ENCODE assay signal across 1 cellular context in the genomic region with DNA sequence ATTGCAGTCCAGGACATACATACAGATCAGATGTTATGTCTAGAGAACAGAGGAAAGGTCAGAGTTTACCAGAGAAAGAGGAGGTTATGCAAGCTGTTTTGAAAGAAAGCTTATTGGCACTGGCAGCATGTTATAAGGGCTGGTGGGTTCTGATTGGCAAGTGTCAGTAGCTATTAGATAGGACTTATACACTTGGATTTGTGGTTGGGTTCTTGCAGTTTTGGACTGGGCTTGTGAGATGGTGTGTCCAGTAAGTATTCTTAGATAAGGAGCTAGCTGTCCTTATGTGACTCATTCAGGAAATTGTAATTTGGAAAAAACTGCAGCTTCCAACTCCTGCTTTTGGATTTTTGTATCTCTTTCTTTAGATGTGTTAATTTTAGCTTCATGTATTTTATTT.
TF ChIP-seq lines count a peak whose summit lies in the region.

No MANE protein-coding gene starts in this region.

TF ChIP-seq in K562, 482 proteins besides CTCF, POLR2A, EP300 and RAD21 (continued from another document and continues in another):
- TF ChIP-seq GATA2 (CRISPR knock-in tag; IDR thresholded peaks at IDR 0.05) (no peak), FOSL1 (tag; conservative IDR thresholded peaks at IDR 0.05) (peak; percentile 63), TCFL5 (CRISPR knock-in tag; conservative IDR thresholded peaks at IDR 0.05) (no peak), TAL1 (IDR thresholded peaks at IDR 0.05) (peak; percentile 47), CHCHD3 (CRISPR knock-in tag; IDR thresholded peaks at IDR 0.05) (no peak), JUN (IDR thresholded peaks at IDR 0.05; ENCODE audit: borderline replicate concordance, low read depth, low read length) (0 out of 2 replicates have a peak, but pooled peaks have one; percentile 18), JUN (CRISPR knock-in tag; IDR thresholded peaks at IDR 0.05; ENCODE audit: borderline replicate concordance) (no peak), CEBPB (tag; IDR thresholded peaks at IDR 0.05) (peak; percentile 26; the same call in 1 of the 2 replicates), EP400 (IDR thresholded peaks at IDR 0.05) (0 out of 2 replicates have a peak, but pooled peaks have one; percentile 19), RBM34 (IDR thresholded peaks at IDR 0.05; ENCODE audit: borderline replicate concordance, insufficient read depth, low read length) (no peak), ZNF785 (CRISPR knock-in tag; IDR thresholded peaks at IDR 0.05) (no peak), ZNF217 (CRISPR knock-in tag; IDR thresholded peaks at IDR 0.05) (no peak), GATAD2B (IDR thresholded peaks at IDR 0.05; ENCODE audit: borderline replicate concordance) (no peak), RAD51 (IDR thresholded peaks at IDR 0.05; ENCODE audit: borderline replicate concordance, low read depth) (0 out of 2 replicates have a peak, but pooled peaks have one; percentile 13), ZNF707 (CRISPR knock-in tag; conservative IDR thresholded peaks at IDR 0.05) (no peak), GABPB1 (CRISPR knock-in tag; IDR thresholded peaks at IDR 0.05) (no peak), FOS (IDR thresholded peaks at IDR 0.05; ENCODE audit: extremely low read depth, insufficient read length) (no peak), POLR3A (IDR thresholded peaks at IDR 0.05; ENCODE audit: borderline replicate concordance, extremely low read depth, insufficient read depth, insufficient read length) (no peak), KAT7 (CRISPR knock-in tag; IDR thresholded peaks at IDR 0.05; ENCODE audit: borderline replicate concordance) (no peak), SMARCB1 (IDR thresholded peaks at IDR 0.05; ENCODE audit: insufficient read length, low read depth) (no peak), PHB2 (IDR thresholded peaks at IDR 0.05; ENCODE audit: low read depth) (no peak), NONO (IDR thresholded peaks at IDR 0.05; ENCODE audit: low read depth in 2 of 2, low read length in 1 of 2) (no peak), ELF4 (CRISPR knock-in tag; IDR thresholded peaks at IDR 0.05) (no peak), CBX5 (IDR thresholded peaks at IDR 0.05; ENCODE audit: borderline replicate concordance, low read depth) (no peak), SRSF7 (optimal IDR thresholded peaks at IDR 0.05; ENCODE audit: low read depth, low read length) (no peak), SRSF1 (IDR thresholded peaks at IDR 0.05; ENCODE audit: low read depth, low read length) (no peak), SIRT6 (IDR thresholded peaks at IDR 0.05; ENCODE audit: low read depth, low read length) (no peak), FOXM1 (IDR thresholded peaks at IDR 0.05; ENCODE audit: low read depth) (no peak; the same call in 1 of the 2 replicates), FOXM1 (CRISPR knock-in tag; IDR thresholded peaks at IDR 0.05; ENCODE audit: low read depth) (no peak), COPS2 (conservative IDR thresholded peaks at IDR 0.05) (no peak)
- TF ChIP-seq, protein P1, sequence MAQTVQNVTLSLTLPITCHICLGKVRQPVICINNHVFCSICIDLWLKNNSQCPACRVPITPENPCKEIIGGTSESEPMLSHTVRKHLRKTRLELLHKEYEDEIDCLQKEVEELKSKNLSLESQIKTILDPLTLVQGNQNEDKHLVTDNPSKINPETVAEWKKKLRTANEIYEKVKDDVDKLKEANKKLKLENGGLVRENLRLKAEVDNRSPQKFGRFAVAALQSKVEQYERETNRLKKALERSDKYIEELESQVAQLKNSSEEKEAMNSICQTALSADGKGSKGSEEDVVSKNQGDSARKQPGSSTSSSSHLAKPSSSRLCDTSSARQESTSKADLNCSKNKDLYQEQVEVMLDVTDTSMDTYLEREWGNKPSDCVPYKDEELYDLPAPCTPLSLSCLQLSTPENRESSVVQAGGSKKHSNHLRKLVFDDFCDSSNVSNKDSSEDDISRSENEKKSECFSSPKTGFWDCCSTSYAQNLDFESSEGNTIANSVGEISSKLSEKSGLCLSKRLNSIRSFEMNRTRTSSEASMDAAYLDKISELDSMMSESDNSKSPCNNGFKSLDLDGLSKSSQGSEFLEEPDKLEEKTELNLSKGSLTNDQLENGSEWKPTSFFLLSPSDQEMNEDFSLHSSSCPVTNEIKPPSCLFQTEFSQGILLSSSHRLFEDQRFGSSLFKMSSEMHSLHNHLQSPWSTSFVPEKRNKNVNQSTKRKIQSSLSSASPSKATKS (CRISPR knock-in tag; IDR thresholded peaks at IDR 0.05), result no peak
- TF ChIP-seq, protein P2, sequence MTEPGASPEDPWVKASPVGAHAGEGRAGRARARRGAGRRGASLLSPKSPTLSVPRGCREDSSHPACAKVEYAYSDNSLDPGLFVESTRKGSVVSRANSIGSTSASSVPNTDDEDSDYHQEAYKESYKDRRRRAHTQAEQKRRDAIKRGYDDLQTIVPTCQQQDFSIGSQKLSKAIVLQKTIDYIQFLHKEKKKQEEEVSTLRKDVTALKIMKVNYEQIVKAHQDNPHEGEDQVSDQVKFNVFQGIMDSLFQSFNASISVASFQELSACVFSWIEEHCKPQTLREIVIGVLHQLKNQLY (CRISPR knock-in tag; conservative IDR thresholded peaks at IDR 0.05), result no peak
- TF ChIP-seq, protein P3, sequence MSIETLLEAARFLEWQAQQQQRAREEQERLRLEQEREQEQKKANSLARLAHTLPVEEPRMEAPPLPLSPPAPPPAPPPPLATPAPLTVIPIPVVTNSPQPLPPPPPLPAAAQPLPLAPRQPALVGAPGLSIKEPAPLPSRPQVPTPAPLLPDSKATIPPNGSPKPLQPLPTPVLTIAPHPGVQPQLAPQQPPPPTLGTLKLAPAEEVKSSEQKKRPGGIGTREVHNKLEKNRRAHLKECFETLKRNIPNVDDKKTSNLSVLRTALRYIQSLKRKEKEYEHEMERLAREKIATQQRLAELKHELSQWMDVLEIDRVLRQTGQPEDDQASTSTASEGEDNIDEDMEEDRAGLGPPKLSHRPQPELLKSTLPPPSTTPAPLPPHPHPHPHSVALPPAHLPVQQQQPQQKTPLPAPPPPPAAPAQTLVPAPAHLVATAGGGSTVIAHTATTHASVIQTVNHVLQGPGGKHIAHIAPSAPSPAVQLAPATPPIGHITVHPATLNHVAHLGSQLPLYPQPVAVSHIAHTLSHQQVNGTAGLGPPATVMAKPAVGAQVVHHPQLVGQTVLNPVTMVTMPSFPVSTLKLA (conservative IDR thresholded peaks at IDR 0.05), result no peak
- TF ChIP-seq, protein P4, sequence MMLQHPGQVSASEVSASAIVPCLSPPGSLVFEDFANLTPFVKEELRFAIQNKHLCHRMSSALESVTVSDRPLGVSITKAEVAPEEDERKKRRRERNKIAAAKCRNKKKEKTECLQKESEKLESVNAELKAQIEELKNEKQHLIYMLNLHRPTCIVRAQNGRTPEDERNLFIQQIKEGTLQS (IDR thresholded peaks at IDR 0.05), result peak; percentile 57; the same call in 1 of the 2 replicates
- TF ChIP-seq, protein P4 (CRISPR knock-in tag; conservative IDR thresholded peaks at IDR 0.05), result no peak
- TF ChIP-seq, protein P5, sequence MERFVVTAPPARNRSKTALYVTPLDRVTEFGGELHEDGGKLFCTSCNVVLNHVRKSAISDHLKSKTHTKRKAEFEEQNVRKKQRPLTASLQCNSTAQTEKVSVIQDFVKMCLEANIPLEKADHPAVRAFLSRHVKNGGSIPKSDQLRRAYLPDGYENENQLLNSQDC (CRISPR knock-in tag; IDR thresholded peaks at IDR 0.05), result no peak
- TF ChIP-seq, protein P6, sequence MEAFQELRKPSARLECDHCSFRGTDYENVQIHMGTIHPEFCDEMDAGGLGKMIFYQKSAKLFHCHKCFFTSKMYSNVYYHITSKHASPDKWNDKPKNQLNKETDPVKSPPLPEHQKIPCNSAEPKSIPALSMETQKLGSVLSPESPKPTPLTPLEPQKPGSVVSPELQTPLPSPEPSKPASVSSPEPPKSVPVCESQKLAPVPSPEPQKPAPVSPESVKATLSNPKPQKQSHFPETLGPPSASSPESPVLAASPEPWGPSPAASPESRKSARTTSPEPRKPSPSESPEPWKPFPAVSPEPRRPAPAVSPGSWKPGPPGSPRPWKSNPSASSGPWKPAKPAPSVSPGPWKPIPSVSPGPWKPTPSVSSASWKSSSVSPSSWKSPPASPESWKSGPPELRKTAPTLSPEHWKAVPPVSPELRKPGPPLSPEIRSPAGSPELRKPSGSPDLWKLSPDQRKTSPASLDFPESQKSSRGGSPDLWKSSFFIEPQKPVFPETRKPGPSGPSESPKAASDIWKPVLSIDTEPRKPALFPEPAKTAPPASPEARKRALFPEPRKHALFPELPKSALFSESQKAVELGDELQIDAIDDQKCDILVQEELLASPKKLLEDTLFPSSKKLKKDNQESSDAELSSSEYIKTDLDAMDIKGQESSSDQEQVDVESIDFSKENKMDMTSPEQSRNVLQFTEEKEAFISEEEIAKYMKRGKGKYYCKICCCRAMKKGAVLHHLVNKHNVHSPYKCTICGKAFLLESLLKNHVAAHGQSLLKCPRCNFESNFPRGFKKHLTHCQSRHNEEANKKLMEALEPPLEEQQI (IDR thresholded peaks at IDR 0.05), result peak; percentile 42; the same call in 1 of the 2 replicates
- TF ChIP-seq, protein P7, sequence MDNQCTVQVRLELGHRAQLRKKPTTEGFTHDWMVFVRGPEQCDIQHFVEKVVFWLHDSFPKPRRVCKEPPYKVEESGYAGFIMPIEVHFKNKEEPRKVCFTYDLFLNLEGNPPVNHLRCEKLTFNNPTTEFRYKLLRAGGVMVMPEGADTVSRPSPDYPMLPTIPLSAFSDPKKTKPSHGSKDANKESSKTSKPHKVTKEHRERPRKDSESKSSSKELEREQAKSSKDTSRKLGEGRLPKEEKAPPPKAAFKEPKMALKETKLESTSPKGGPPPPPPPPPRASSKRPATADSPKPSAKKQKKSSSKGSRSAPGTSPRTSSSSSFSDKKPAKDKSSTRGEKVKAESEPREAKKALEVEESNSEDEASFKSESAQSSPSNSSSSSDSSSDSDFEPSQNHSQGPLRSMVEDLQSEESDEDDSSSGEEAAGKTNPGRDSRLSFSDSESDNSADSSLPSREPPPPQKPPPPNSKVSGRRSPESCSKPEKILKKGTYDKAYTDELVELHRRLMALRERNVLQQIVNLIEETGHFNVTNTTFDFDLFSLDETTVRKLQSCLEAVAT (IDR thresholded peaks at IDR 0.05), result 0 out of 4 replicates have a peak, but pooled peaks of 1 of the 2 experiments have one; percentile 28
- TF ChIP-seq, protein P8, sequence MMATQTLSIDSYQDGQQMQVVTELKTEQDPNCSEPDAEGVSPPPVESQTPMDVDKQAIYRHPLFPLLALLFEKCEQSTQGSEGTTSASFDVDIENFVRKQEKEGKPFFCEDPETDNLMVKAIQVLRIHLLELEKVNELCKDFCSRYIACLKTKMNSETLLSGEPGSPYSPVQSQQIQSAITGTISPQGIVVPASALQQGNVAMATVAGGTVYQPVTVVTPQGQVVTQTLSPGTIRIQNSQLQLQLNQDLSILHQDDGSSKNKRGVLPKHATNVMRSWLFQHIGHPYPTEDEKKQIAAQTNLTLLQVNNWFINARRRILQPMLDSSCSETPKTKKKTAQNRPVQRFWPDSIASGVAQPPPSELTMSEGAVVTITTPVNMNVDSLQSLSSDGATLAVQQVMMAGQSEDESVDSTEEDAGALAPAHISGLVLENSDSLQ (IDR thresholded peaks at IDR 0.05), result peak; percentile 62
- TF ChIP-seq, protein P9, sequence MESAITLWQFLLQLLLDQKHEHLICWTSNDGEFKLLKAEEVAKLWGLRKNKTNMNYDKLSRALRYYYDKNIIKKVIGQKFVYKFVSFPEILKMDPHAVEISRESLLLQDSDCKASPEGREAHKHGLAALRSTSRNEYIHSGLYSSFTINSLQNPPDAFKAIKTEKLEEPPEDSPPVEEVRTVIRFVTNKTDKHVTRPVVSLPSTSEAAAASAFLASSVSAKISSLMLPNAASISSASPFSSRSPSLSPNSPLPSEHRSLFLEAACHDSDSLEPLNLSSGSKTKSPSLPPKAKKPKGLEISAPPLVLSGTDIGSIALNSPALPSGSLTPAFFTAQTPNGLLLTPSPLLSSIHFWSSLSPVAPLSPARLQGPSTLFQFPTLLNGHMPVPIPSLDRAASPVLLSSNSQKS (CRISPR knock-in tag; IDR thresholded peaks at IDR 0.05), result no peak
- TF ChIP-seq, protein P10, sequence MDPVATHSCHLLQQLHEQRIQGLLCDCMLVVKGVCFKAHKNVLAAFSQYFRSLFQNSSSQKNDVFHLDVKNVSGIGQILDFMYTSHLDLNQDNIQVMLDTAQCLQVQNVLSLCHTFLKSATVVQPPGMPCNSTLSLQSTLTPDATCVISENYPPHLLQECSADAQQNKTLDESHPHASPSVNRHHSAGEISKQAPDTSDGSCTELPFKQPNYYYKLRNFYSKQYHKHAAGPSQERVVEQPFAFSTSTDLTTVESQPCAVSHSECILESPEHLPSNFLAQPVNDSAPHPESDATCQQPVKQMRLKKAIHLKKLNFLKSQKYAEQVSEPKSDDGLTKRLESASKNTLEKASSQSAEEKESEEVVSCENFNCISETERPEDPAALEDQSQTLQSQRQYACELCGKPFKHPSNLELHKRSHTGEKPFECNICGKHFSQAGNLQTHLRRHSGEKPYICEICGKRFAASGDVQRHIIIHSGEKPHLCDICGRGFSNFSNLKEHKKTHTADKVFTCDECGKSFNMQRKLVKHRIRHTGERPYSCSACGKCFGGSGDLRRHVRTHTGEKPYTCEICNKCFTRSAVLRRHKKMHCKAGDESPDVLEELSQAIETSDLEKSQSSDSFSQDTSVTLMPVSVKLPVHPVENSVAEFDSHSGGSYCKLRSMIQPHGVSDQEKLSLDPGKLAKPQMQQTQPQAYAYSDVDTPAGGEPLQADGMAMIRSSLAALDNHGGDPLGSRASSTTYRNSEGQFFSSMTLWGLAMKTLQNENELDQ (CRISPR knock-in tag; IDR thresholded peaks at IDR 0.05; ENCODE audit: borderline replicate concordance), result no peak
- TF ChIP-seq, protein P11, sequence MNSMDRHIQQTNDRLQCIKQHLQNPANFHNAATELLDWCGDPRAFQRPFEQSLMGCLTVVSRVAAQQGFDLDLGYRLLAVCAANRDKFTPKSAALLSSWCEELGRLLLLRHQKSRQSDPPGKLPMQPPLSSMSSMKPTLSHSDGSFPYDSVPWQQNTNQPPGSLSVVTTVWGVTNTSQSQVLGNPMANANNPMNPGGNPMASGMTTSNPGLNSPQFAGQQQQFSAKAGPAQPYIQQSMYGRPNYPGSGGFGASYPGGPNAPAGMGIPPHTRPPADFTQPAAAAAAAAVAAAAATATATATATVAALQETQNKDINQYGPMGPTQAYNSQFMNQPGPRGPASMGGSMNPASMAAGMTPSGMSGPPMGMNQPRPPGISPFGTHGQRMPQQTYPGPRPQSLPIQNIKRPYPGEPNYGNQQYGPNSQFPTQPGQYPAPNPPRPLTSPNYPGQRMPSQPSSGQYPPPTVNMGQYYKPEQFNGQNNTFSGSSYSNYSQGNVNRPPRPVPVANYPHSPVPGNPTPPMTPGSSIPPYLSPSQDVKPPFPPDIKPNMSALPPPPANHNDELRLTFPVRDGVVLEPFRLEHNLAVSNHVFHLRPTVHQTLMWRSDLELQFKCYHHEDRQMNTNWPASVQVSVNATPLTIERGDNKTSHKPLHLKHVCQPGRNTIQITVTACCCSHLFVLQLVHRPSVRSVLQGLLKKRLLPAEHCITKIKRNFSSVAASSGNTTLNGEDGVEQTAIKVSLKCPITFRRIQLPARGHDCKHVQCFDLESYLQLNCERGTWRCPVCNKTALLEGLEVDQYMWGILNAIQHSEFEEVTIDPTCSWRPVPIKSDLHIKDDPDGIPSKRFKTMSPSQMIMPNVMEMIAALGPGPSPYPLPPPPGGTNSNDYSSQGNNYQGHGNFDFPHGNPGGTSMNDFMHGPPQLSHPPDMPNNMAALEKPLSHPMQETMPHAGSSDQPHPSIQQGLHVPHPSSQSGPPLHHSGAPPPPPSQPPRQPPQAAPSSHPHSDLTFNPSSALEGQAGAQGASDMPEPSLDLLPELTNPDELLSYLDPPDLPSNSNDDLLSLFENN (IDR thresholded peaks at IDR 0.05; ENCODE audit: low read depth in 2 of 2, low read length in 2 of 2), result no peak
